Comparison of ENCODE assay signal across 8 cellular contexts in the genomic region with DNA sequence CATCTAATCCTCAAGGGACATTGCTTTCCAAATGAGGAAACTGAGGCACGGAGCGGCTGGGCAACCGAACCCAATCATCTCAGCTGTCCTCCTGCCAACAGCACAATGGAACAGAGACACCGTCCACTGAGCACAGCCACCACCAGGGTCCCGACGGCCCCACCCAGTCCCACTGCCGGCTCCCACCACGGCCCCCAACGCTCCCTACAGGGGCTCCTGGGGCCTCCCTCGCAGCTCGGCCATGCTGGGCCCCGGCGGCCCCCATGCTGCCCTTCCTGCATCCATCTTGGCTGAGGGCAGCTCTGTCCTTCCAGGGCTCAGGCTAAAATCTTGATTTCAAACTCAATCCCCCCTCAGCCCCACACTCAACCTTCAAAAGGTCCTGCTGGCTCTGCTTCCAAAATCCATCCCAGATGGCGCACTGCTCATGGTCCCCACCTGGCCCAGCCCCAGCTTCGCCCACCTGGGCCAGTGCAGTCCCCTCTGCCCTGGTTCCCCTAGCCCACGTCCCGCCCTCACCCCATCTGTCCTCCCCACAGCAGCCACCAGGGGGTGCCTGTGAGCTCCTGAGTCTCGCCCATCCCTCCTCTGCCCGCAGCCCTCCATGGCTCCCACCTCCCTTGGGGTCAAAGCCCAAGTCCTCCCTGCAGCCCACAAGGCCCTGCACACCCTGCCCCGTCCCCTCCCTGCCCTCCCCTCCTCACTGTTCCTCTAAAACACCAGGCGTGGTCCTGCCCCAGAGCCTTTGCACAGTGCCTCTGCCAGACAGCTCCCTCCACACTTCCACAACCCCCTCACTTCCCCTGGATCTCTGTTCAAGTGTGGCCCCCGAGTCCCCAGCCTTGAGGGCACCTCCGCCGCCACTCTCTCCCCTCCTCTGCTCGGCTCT. TPM values are rescaled to one million over a fixed set of nuclear protein-coding genes. Genes with fewer than 3 reads are reported as not detected.
DNase-seq lines count a peak whose midpoint lies in the region; ATAC-seq and TF ChIP-seq lines count a peak whose summit lies in the region.

No MANE protein-coding gene starts in this region.

- H3K4me1 ChIP-seq in gastrocnemius medialis: no peaks in the 10 kb centered on the region

- H3K4me3 ChIP-seq in epithelial cell of proximal tubule (ENCODE audit: low read depth, low read length): no peak overlapping the region
- H3K4me3 ChIP-seq in gastrocnemius medialis: no peak overlapping the region

- H3K36me3 ChIP-seq in gastrocnemius medialis: no peaks in the 10 kb centered on the region

- peak overlapping the region in 1 of 4 donors; percentile 51 for H3K27ac ChIP-seq in gastrocnemius medialis

- no peaks in the 10 kb centered on the region for H3K9me3 ChIP-seq in gastrocnemius medialis

- ATAC-seq in gastrocnemius medialis (no peak), HG02870 (IDR thresholded peaks at IDR 0.05; ENCODE audit: unreplicated experiment) (no peak)

- intact Hi-C loops in gastrocnemius medialis (cut with DNase I; ENCODE audit: low total_unique reads): no loop called here

- DNase-seq in GM13976 (ENCODE audit: low spot score): no peak
- peak; percentile 52 to 54 for DNase-seq in activated CD4-positive, alpha-beta T cell treated with anti-CD3 and anti-CD28 coated beads, Interleukin-2, amount 50 U/mL, for 4 hours
- DNase-seq in epithelial cell of proximal tubule (ENCODE audit: low read depth): no peak
- DNase-seq in gastrocnemius medialis: no peak
- DNase-seq in hypothalamus (lab: John Stamatoyannopoulos, UW): no peak
- DNase-seq in GOT3 (lab: John Stamatoyannopoulos, UW): no peak
- DNase-seq in NCI-H2171 (lab: John Stamatoyannopoulos, UW): no peak

- in situ Hi-C loops in GM13976 (cut with MboI; ENCODE audit: low sequenced_read_pairs, unreplicated experiment): no loop called here
- in situ Hi-C loops in gastrocnemius medialis (cut with MboI; ENCODE audit: low sequenced_read_pairs in 4 of 4): no loop called here

- no peak for TF ChIP-seq POLR2A in gastrocnemius medialis (IDR thresholded peaks at IDR 0.05)

- TF ChIP-seq CTCF in GM13976 (IDR thresholded peaks at IDR 0.05; ENCODE audit: borderline replicate concordance, control extremely low read depth, extremely low read depth, insufficient read depth, missing control alignments) (peak; percentile 47), epithelial cell of proximal tubule (conservative IDR thresholded peaks at IDR 0.05; ENCODE audit: low read depth, low read length) (peak; percentile 58), gastrocnemius medialis (IDR thresholded peaks at IDR 0.05 in 4 of 5, conservative IDR thresholded peaks at IDR 0.05 in 1 of 5) (peak in 3 of 5 experiments; percentile 33 to 52 (median 41))

- no peaks in the 10 kb centered on the region for H3K27me3 ChIP-seq in gastrocnemius medialis

RNA-seq across cellular contexts. Expression of a gene that starts 7.9 kb away (rescaled TPM):
- total RNA-seq in epithelial cell of proximal tubule (11.7 and 20.4 TPM in 2 replicates), gastrocnemius medialis (10 to 100 TPM in 3 of 4 donors, 1 to 10 TPM in 1; 8.2 to 18.0 (median 17.3) TPM)

RNA-seq across cellular contexts. Expression of a gene that starts 15.8 kb away (rescaled TPM):
- total RNA-seq in epithelial cell of proximal tubule (1.9 and 3.8 TPM in 2 replicates), gastrocnemius medialis (1 to 10 TPM in 3 of 4 donors, under 1 TPM in 1; 0.67 to 3.7 (median 1.7) TPM)

Comparison
In these comparisons a context has a peak if more than half of its experiments do, and no peak if none do; other contexts are left out.
1. DNase-seq: peak in activated CD4-positive, alpha-beta T cell treated with anti-CD3 and anti-CD28 coated beads, Interleukin-2, amount 50 U/mL, for 4 hours (2 of 2); none in GM13976 (single experiment), epithelial cell of proximal tubule (single experiment), gastrocnemius medialis (0 of 2), hypothalamus (0 of 51), GOT3 (single experiment) and NCI-H2171 (single experiment).
2. Peak in every context shown above with its lines, with median percentiles within 50 percentile points of each other: CTCF ChIP-seq.